ENCODE assay signal across 14 cellular contexts in the genomic region with DNA sequence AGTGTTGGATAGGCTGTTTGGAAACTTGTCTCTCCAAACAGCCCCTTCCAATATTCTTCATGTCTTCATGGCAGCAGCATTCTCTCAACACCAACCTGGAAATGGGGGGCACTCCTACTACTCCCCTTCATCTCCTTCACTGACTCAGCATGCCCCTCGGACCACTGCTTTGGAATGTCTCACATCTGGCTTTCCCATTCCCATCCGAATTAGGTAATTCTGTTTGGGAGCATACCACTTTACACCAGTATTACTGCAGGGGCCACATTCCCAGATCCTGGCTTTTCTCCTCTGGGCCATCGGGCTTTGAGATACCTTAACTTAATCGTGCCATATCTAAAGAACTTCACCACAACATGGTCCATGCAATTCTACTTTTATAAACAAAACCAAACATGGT.
"Had no signal": no experiment of that assay in that cellular context is flagged by ENCODE, and none has a peak within 500 bp of the region (broad histone marks: within the 10 kb centered on the region; RNA-seq: fewer than 3 reads in every experiment).

No MANE protein-coding gene starts in this region.

- H2AFZ ChIP-seq: neural progenitor cell had no signal

- H3K36me3 Mint-ChIP-seq: neural progenitor cell had no signal

- H3K9me3 Mint-ChIP-seq: neural progenitor cell; T-helper 2 cell treated with Interferon-gamma antibody and Interleukin-4, amounts not matched to agents 5 μg/mL and 100 μg/mL, for 36 hours had no signal

- H3K36me3 ChIP-seq: ascending aorta, neural progenitor cell, pancreas, transverse colon had no signal

- H3K9ac ChIP-seq: neural progenitor cell had no signal

- H3K27me3 ChIP-seq: ascending aorta, neural progenitor cell, pancreas, transverse colon had no signal

- H3K27ac ChIP-seq: ascending aorta, neural progenitor cell, pancreas, transverse colon had no signal

- H3K4me3 ChIP-seq: ascending aorta, neural progenitor cell, pancreas, transverse colon had no signal

- H3K4me2 ChIP-seq: neural progenitor cell had no signal

- H3K9me3 ChIP-seq: ascending aorta, pancreas, transverse colon had no signal

- H3K27ac Mint-ChIP-seq: neural progenitor cell; T-helper 2 cell treated with Interferon-gamma antibody and Interleukin-4, amounts not matched to agents 5 μg/mL and 100 μg/mL, for 36 hours had no signal

- FAIRE-seq: pancreas had no signal

- DNase-seq: activated CD4-positive, alpha-beta T cell treated with anti-CD3 and anti-CD28 coated beads, Interleukin-2, amount 50 U/mL, for 48 hours; activated CD4-positive, CD25-positive, alpha-beta regulatory T cell treated with anti-CD3 and anti-CD28 coated beads, Interleukin-2, amount 50 U/mL, for 72 hours; activated gamma-delta T cell treated with Interleukin-2 at 50 U/mL for 16 hours; activated T-cell treated with anti-CD3 and anti-CD28 coated beads, Interleukin-2, amount 50 U/mL, for 48 hours; foreskin melanocyte; head of caudate nucleus; pancreas; retina; stimulated activated CD4-positive, alpha-beta T cell treated with anti-CD3 and anti-CD28 coated beads, Interleukin-15, amount 100 ng/mL, for 24 hours; substantia nigra; transverse colon had no signal

- H3K4me3 Mint-ChIP-seq: neural progenitor cell had no signal
